Comparison of ENCODE assay signal across 1 cellular context in genomic region chr7:99035723-99036530, GRCh38.
TF ChIP-seq lines count a peak whose summit lies in the region.

No MANE protein-coding gene starts in this region.

TF ChIP-seq in GM23338, 12 proteins besides CTCF, POLR2A, EP300 and RAD21 (continued from another document):
- TF ChIP-seq ZNF462 (CRISPR knock-in tag; IDR thresholded peaks at IDR 0.05) (no peak), EZH2phosphoT487 (IDR thresholded peaks at IDR 0.05; ENCODE audit: unreplicated experiment) (no peak), ETS1 (IDR thresholded peaks at IDR 0.05) (no peak), POLR2AphosphoS5 (IDR thresholded peaks at IDR 0.05; ENCODE audit: low read depth) (no peak), STAT1 (IDR thresholded peaks at IDR 0.05; ENCODE audit: unreplicated experiment) (no peak), JUNB (IDR thresholded peaks at IDR 0.05; ENCODE audit: unreplicated experiment) (no peak)
